In the genomic region with DNA sequence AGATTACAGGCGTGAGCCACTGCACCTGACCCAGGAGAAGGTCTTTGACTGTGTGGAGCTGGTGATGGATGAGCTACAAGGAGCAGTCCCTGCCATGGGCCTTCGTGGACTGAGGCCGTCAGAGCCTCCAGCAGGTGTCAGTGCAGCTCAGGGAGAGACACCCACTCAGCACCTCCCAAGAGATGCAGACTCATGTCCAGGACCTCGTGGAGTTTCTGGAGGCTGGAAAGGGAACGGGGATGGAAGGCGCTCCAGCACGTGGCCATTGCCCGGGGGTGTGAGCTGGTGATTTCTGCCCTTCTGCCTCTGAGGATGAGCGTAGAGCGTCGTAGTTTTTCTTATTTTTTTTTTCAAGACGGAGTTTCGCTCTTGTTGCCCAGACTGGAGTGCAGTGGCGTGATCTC, we compare ENCODE assay signal across 6 cellular contexts. TPM values are rescaled to one million over a fixed set of nuclear protein-coding genes. Genes with fewer than 3 reads are reported as not detected.
DNase-seq lines count a peak whose midpoint lies in the region; ATAC-seq and TF ChIP-seq lines count a peak whose summit lies in the region.

No MANE protein-coding gene starts in this region.

- H3K36me3 ChIP-seq in ascending aorta: no peaks in the 10 kb centered on the region

- peaks cover 27% of the 10 kb centered on the region for H3K27me3 Mint-ChIP-seq in nephron progenitor cell (ENCODE audit: low read depth, poor library complexity)

- TF ChIP-seq CTCF in ascending aorta (IDR thresholded peaks at IDR 0.05) (peak in 2 of 3 experiments; percentile 11 to 42), nephron progenitor cell (IDR thresholded peaks at IDR 0.05) (peak; percentile 25)

- H3K9me3 ChIP-seq in ascending aorta: peaks cover 0 to 6% of the 10 kb centered on the region in 2 donors

- H3K4me1 Mint-ChIP-seq in nephron progenitor cell: peaks cover 9% of the 10 kb centered on the region

- no peak overlapping the region for H3K4me3 ChIP-seq in ascending aorta

- no peak overlapping the region for H3K27ac ChIP-seq in ascending aorta

- DNase-seq in COLO829 (ENCODE audit: low spot score): peak; percentile 90
- DNase-seq in Kasumi-1 (lab: John Stamatoyannopoulos, UW): peak; percentile 58 to 64
- no peak for DNase-seq in ascending aorta (ENCODE audit: low spot score in 2 of 2)
- DNase-seq in nephron progenitor cell: peak; percentile 43

- ATAC-seq in HG02885 (IDR thresholded peaks at IDR 0.05; ENCODE audit: poor library complexity, unreplicated experiment) (no peak), HG02798 (IDR thresholded peaks at IDR 0.05; ENCODE audit: poor library complexity, unreplicated experiment) (no peak)

- H3K9me3 Mint-ChIP-seq in nephron progenitor cell: peaks cover 6% of the 10 kb centered on the region

- no peaks in the 10 kb centered on the region for H3K27me3 ChIP-seq in ascending aorta

- intact Hi-C loops in ascending aorta (cut with DNase I): no loop called here

- peaks cover 9% of the 10 kb centered on the region for H3K36me3 Mint-ChIP-seq in nephron progenitor cell (ENCODE audit: low read depth)

- H3K4me1 ChIP-seq in ascending aorta: no peaks in the 10 kb centered on the region

- no peak overlapping the region for H3K27ac Mint-ChIP-seq in nephron progenitor cell

- H3K4me3 Mint-ChIP-seq in nephron progenitor cell: no peak overlapping the region

RNA-seq across cellular contexts. Expression of gene TOR4A, which starts 9.5 kb away (rescaled TPM):
- total RNA-seq in ascending aorta: 38.3 TPM

RNA-seq across cellular contexts. Expression of gene NRARP, which starts 15.1 kb away (rescaled TPM):
- total RNA-seq in ascending aorta: 51.7 TPM

RNA-seq across cellular contexts. Expression of gene NELFB, which starts 31.9 kb away (rescaled TPM):
- total RNA-seq in ascending aorta: 71.7 TPM

RNA-seq across cellular contexts. Expression of gene STPG3, which starts 35.9 kb away (rescaled TPM):
- not detected for total RNA-seq in ascending aorta

RNA-seq across cellular contexts. Expression of gene TUBB4B, which starts 45.9 kb away (rescaled TPM):
- 403 TPM for total RNA-seq in ascending aorta

Comparison
In these comparisons a context has a peak if more than half of its experiments do, and no peak if none do; other contexts are left out.
1. DNase-seq: peak in COLO829 (single experiment), Kasumi-1 (2 of 2) and nephron progenitor cell (single experiment); none in ascending aorta (0 of 2).